ENCODE assay signal across 12 cellular contexts in genomic region chr16:15572329-15573001, GRCh38.
DNase-seq lines count a peak whose midpoint lies in the region; TF ChIP-seq lines count a peak whose summit lies in the region.
"Had no signal": no experiment of that assay in that cellular context is flagged by ENCODE, and none has a peak within 500 bp of the region (broad histone marks: within the 10 kb centered on the region; RNA-seq: fewer than 3 reads in every experiment).

No MANE protein-coding gene starts in this region.

- no peak overlapping the region for H3K9ac ChIP-seq in OCI-LY3 (ENCODE audit: low read length)

- TF ChIP-seq CTCF in OCI-LY3 (IDR thresholded peaks at IDR 0.05; ENCODE audit: low read depth, low read length): no peak
- TF ChIP-seq CTCF in fibroblast of mammary gland (conservative IDR thresholded peaks at IDR 0.05; ENCODE audit: control insufficient read depth, insufficient read depth, low read depth, low read length): peak; percentile 15
- TF ChIP-seq CTCF in endothelial cell (IDR thresholded peaks at IDR 0.05; ENCODE audit: unreplicated experiment): no peak

- no peaks in the 10 kb centered on the region for H4K20me1 ChIP-seq in OCI-LY3 (ENCODE audit: insufficient read depth, low read length)

- H3K4me3 ChIP-seq in OCI-LY3 (ENCODE audit: low read length) (peak overlapping the region; percentile 28; the same call in 1 of the 2 replicates), fibroblast of mammary gland (ENCODE audit: control insufficient read depth, low read depth, low read length) (no peak overlapping the region)
- H3K4me3 ChIP-seq: SK-N-MC, tibial artery had no signal

- H3K27ac Mint-ChIP-seq in endothelial cell (ENCODE audit: unreplicated experiment): no peak overlapping the region
- H3K27ac Mint-ChIP-seq: B cell had no signal

- H2AFZ ChIP-seq in OCI-LY3 (ENCODE audit: low read depth, low read length): 0 out of 2 replicates have a peak overlapping the region, but pooled peaks have one; percentile 25

- peak; percentile 56 for DNase-seq in activated CD4-positive, alpha-beta T cell treated with anti-CD3 and anti-CD28 coated beads for 48 hours
- DNase-seq in activated CD4-positive, alpha-beta T cell treated with anti-CD3 and anti-CD28 coated beads, Interleukin-2, amount 50 U/mL, for 1 hour: no peak
- DNase-seq in fibroblast of mammary gland (ENCODE audit: low read depth) (peak; percentile 93), endothelial cell (ENCODE audit: low spot score) (no peak), KG1 (lab: John Stamatoyannopoulos, UW) (no peak), NCI-H345 treated with DMSO at 0.1 percent for 48 hours (lab: John Stamatoyannopoulos, UW; ENCODE audit: unreplicated experiment) (no peak)
- DNase-seq in stimulated activated CD4-positive, alpha-beta T cell treated with anti-CD3 and anti-CD28 coated beads, Interleukin-4, amount 100 ng/mL, for 24 hours: peak; percentile 42
- DNase-seq: NCI-H187, tibial artery had no signal

- peak overlapping the region; percentile 36; the same call in 1 of the 2 replicates for H3K27ac ChIP-seq in OCI-LY3 (ENCODE audit: low read length)
- H3K27ac ChIP-seq: SK-N-MC, tibial artery had no signal

- no peaks in the 10 kb centered on the region for H3K9me3 Mint-ChIP-seq in endothelial cell (ENCODE audit: unreplicated experiment)

- peaks cover 19% of the 10 kb centered on the region; the same call in 1 of the 2 replicates for H3K9me3 ChIP-seq in OCI-LY3 (ENCODE audit: insufficient read depth, low read length)
- H3K9me3 ChIP-seq: tibial artery had no signal

- no peaks in the 10 kb centered on the region for H3K79me2 ChIP-seq in OCI-LY3 (ENCODE audit: low read length)

- peaks cover 4% of the 10 kb centered on the region for H3K36me3 Mint-ChIP-seq in endothelial cell (ENCODE audit: low read depth, unreplicated experiment)

- no peak overlapping the region for H3K4me3 Mint-ChIP-seq in endothelial cell (ENCODE audit: unreplicated experiment)
- H3K4me3 Mint-ChIP-seq: B cell had no signal

- H3K36me3 ChIP-seq in OCI-LY3 (replicated peaks; ENCODE audit: low read depth, low read length): peaks cover 15% of the 10 kb centered on the region

- peaks cover 13% of the 10 kb centered on the region for H3K4me1 ChIP-seq in OCI-LY3 (ENCODE audit: low read length)
- H3K4me1 ChIP-seq: tibial artery had no signal

- H3K4me1 Mint-ChIP-seq in endothelial cell (ENCODE audit: unreplicated experiment): peaks cover 42% of the 10 kb centered on the region

- H3K4me2 ChIP-seq in OCI-LY3 (ENCODE audit: low read length): peak overlapping the region; percentile 50

- no peaks in the 10 kb centered on the region for H3K27me3 ChIP-seq in OCI-LY3 (ENCODE audit: low read depth, low read length)
- H3K27me3 ChIP-seq: tibial artery had no signal

- no peaks in the 10 kb centered on the region for H3K27me3 Mint-ChIP-seq in endothelial cell (ENCODE audit: unreplicated experiment)
- H3K27me3 Mint-ChIP-seq: B cell had no signal

Comparison
In these comparisons a context has a peak if more than half of its experiments do, and no peak if none do; other contexts are left out.
1. DNase-seq: peak in activated CD4-positive, alpha-beta T cell treated with anti-CD3 and anti-CD28 coated beads for 48 hours (single experiment), fibroblast of mammary gland (single experiment) and stimulated activated CD4-positive, alpha-beta T cell treated with anti-CD3 and anti-CD28 coated beads, Interleukin-4, amount 100 ng/mL, for 24 hours (single experiment); none in activated CD4-positive, alpha-beta T cell treated with anti-CD3 and anti-CD28 coated beads, Interleukin-2, amount 50 U/mL, for 1 hour (single experiment), endothelial cell (single experiment), KG1 (single experiment) and NCI-H345 treated with DMSO at 0.1 percent for 48 hours (single experiment).